In the genomic region with DNA sequence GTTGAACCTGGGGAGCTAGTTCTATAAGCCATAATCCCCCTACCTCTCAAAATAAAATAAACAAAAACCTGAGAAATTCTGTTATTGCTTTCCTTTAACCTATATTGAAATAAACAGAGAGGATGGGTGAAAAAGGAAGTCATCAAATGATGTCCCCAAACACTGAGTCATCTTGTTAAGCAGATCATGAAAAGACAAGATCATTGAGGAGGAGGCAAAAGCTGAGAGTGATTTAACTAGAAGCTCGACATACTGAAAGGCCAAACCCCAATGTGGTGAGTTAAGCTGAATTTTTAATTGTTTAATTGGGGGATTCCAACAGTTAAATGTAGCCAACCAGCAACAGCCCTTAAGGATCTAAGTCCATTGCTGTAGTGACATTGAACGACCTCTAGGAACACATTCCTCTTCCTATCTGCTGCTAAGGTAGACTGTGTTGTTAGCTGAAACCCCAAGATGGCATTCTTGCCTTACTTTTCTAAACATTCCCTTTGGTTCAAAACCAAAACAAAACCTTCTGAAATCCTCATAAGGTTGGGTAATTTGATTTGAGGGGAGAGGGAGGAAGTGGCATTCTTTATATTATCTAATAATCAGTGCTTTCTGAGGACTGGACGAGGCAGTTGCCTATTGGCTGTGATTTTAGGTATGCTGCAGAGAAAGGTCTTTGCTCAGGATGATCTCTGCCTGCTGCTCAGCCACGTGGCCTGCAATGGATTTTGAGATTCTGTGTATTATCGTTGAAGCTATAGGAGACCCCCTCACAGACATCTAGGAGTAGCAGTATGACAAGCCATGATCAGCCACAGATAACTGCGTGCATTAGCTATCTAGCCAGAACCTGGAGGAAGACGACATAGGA, we compare ENCODE assay signal across 8 cellular contexts.
A peak's percentile ranks its signal among the peaks of the same experiment; 100 is the strongest.
DNase-seq lines count a peak whose midpoint lies in the region; ATAC-seq and TF ChIP-seq lines count a peak whose summit lies in the region.

No MANE protein-coding gene starts in this region.

- H3K36me3 ChIP-seq in RWPE2 (ENCODE audit: low read depth) (no peaks in the 10 kb centered on the region), gastrocnemius medialis (no peaks in the 10 kb centered on the region)

- no peaks in the 10 kb centered on the region for H3K27me3 ChIP-seq in RWPE2 (ENCODE audit: insufficient read depth, poor library complexity, severe bottlenecking)
- H3K27me3 ChIP-seq in foreskin keratinocyte, result peaks cover 44% of the 10 kb centered on the region
- H3K27me3 ChIP-seq in gastrocnemius medialis, result peaks cover 0 to 9% (median 0%) of the 10 kb centered on the region in 3 donors

- no peak for TF ChIP-seq POLR2A in gastrocnemius medialis (IDR thresholded peaks at IDR 0.05)

- DNase-seq in AG10803 (ENCODE audit: low read depth) (peak; percentile 2), GM13977 (ENCODE audit: low spot score) (peak; percentile 18), RWPE2 (ENCODE audit: low spot score) (no peak), foreskin keratinocyte (peak; percentile 18 to 42), gastrocnemius medialis (no peak), mesenteric fat pad (ENCODE audit: low spot score) (no peak)

- TF ChIP-seq CTCF in AG10803 (conservative IDR thresholded peaks at IDR 0.05; ENCODE audit: low read length) (peak; percentile 29; the same call in 1 of the 2 replicates), GM13977 (IDR thresholded peaks at IDR 0.05; ENCODE audit: extremely low read depth, insufficient read depth, missing control alignments) (peak; percentile 22), RWPE2 (IDR thresholded peaks at IDR 0.05; ENCODE audit: poor library complexity, severe bottlenecking) (peak; percentile 83), foreskin keratinocyte (conservative IDR thresholded peaks at IDR 0.05) (peak; percentile 76), gastrocnemius medialis (IDR thresholded peaks at IDR 0.05 in 4 of 5, conservative IDR thresholded peaks at IDR 0.05 in 1 of 5) (no peak)

- H3K9me3 ChIP-seq in RWPE2 (ENCODE audit: severe bottlenecking) (no peaks in the 10 kb centered on the region), gastrocnemius medialis (no peaks in the 10 kb centered on the region)

- in situ Hi-C loops in GM13977 (cut with MboI; ENCODE audit: low pct_unique_long_range_greater_than_20kb, low sequenced_read_pairs, unreplicated experiment), result no loop called here
- in situ Hi-C loops in gastrocnemius medialis (cut with MboI; ENCODE audit: low sequenced_read_pairs in 4 of 4), result no loop called here

- H3K27ac ChIP-seq in RWPE2 (ENCODE audit: poor library complexity, severe bottlenecking), result no peak overlapping the region
- no peak overlapping the region for H3K27ac ChIP-seq in foreskin keratinocyte
- no peak overlapping the region for H3K27ac ChIP-seq in gastrocnemius medialis

- intact Hi-C loops in gastrocnemius medialis (cut with DNase I; ENCODE audit: low total_unique reads), result no loop called here

- H3K4me1 ChIP-seq in RWPE2 (ENCODE audit: insufficient read depth, poor library complexity, severe bottlenecking) (no peaks in the 10 kb centered on the region), foreskin keratinocyte (no peaks in the 10 kb centered on the region), gastrocnemius medialis (no peaks in the 10 kb centered on the region)

- H3K4me3 ChIP-seq in AG10803 (ENCODE audit: low read length) (no peak overlapping the region), RWPE2 (ENCODE audit: severe bottlenecking) (no peak overlapping the region), gastrocnemius medialis (no peak overlapping the region)

- peak; percentile 91 for ATAC-seq in RWPE2 (ENCODE audit: low read depth)
- ATAC-seq in foreskin keratinocyte, result peak; percentile 44
- ATAC-seq in gastrocnemius medialis, result no peak
- ATAC-seq in GM18909 (IDR thresholded peaks at IDR 0.05; ENCODE audit: poor library complexity, unreplicated experiment), result no peak
- ATAC-seq in HG02623 (IDR thresholded peaks at IDR 0.05; ENCODE audit: unreplicated experiment), result no peak

Comparison
In these comparisons a context has a peak if more than half of its experiments do, and no peak if none do; other contexts are left out.
1. DNase-seq: peak in AG10803 (single experiment), GM13977 (single experiment) and foreskin keratinocyte (2 of 2); none in RWPE2 (single experiment), gastrocnemius medialis (0 of 2) and mesenteric fat pad (single experiment).
2. CTCF ChIP-seq: peak in AG10803 (single experiment), GM13977 (single experiment), RWPE2 (single experiment) and foreskin keratinocyte (single experiment); none in gastrocnemius medialis (0 of 5).
3. ATAC-seq: peak in RWPE2 (single experiment) and foreskin keratinocyte (single experiment); none in gastrocnemius medialis (0 of 2), GM18909 (single experiment) and HG02623 (single experiment).